Comparison of ENCODE assay signal across 8 cellular contexts in the genomic region with DNA sequence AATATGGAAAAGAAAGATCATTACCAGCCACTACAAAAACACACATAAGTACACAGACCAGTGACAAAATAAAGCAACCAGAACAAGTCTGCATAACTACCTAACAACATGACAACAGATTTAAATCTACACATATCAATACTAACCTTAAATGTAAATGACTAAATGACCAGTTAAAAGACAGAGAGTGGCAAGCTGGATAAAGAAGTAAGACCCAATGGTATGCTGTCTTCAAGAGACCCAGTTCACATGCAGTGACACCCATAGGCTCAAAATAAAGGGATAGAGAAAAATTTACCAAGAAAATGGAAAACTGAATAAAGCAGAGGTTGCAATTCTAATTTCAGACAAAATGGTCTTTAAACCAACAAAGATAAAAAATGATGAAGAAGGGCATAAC.
"Had no signal": no experiment of that assay in that cellular context is flagged by ENCODE, and none has a peak within 500 bp of the region (broad histone marks: within the 10 kb centered on the region; RNA-seq: fewer than 3 reads in every experiment).

No MANE protein-coding gene starts in this region.

- H3K27ac ChIP-seq: GM23248 had no signal

- H3K9me3 ChIP-seq: HAP-1 had no signal

- H3K4me3 ChIP-seq: GM23248, GM23338, HAP-1 had no signal

- DNase-seq: GM23248, GOT3, H7, H9, HCEC 1CT, HFFc6 had no signal

- H3K4me1 ChIP-seq: HAP-1 had no signal

- H3K36me3 ChIP-seq: HAP-1 had no signal
